ENCODE assay signal across 9 cellular contexts in the genomic region with DNA sequence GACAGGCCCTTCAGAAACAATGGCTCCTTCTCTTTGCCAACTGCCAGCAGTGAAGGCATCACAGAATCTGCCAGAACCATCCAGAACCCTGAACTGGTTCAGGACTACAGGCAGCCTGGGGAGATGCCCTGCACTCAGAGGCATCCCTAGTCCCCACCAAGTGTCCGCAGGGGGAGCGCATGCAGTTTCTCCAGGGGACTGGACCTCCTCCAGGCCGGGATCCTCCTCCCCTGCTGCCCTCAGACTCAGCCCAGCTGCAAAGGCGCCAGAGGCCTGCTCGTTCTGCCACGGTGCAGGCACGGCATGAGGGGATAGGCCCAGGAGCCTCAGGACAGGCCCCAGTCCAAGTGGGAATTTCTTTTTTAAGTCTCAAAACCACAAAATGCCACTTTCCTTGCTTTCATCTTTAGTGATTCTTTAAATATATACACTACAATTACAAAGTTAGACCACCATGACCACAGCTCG.
DNase-seq lines count a peak whose midpoint lies in the region; ATAC-seq and TF ChIP-seq lines count a peak whose summit lies in the region.
"Had no signal": no experiment of that assay in that cellular context is flagged by ENCODE, and none has a peak within 500 bp of the region (broad histone marks: within the 10 kb centered on the region; RNA-seq: fewer than 3 reads in every experiment).

No MANE protein-coding gene starts in this region.

- H2AFZ ChIP-seq in H9 (ENCODE audit: low read length) = no peak overlapping the region

- H3K36me3 Mint-ChIP-seq in CD4-positive, alpha-beta memory T cell = peaks cover 5 to 44% of the 10 kb centered on the region in 2 donors
- H3K36me3 Mint-ChIP-seq in H9 (ENCODE audit: insufficient read depth in 1 of 3, low read depth in 3 of 3) (peaks cover 9 to 18% (median 10%) of the 10 kb centered on the region in 3 experiments; a peak in 6 of 7 replicates), HFFc6 (ENCODE audit: low read depth) (no peaks in the 10 kb centered on the region)
- H3K36me3 Mint-ChIP-seq in activated CD8-positive, alpha-beta T cell treated with anti-CD3 and anti-CD28 coated beads for 36 hours (ENCODE audit: low read depth) = peaks cover 80% of the 10 kb centered on the region

- peaks cover 0 to 6% (median 0%) of the 10 kb centered on the region in 8 donors for H3K9me3 Mint-ChIP-seq in CD4-positive, alpha-beta memory T cell
- H3K9me3 Mint-ChIP-seq in H9 (peaks cover 0 to 11% of the 10 kb centered on the region in 2 experiments; a peak in 4 of 5 replicates), HFFc6 (no peaks in the 10 kb centered on the region; the same call in 1 of the 2 replicates)
- H3K9me3 Mint-ChIP-seq in activated CD8-positive, alpha-beta T cell treated with anti-CD3 and anti-CD28 coated beads for 36 hours = peaks cover 11% of the 10 kb centered on the region

- peaks cover 12% of the 10 kb centered on the region for H3K36me3 ChIP-seq in CD4-positive, alpha-beta memory T cell (ENCODE audit: insufficient read depth, low read length)
- H3K36me3 ChIP-seq in muscle layer of duodenum (ENCODE audit: control insufficient read depth in 1 of 2, insufficient read depth in 2 of 2, low read length in 2 of 2) = no peaks in the 10 kb centered on the region
- H3K36me3 ChIP-seq: pancreas had no signal

- no peak for TF ChIP-seq CTCF in H9 (conservative IDR thresholded peaks at IDR 0.05)
- no peak for TF ChIP-seq CTCF in activated CD8-positive, alpha-beta T cell treated with anti-CD3 and anti-CD28 coated beads for 36 hours (IDR thresholded peaks at IDR 0.05)
- TF ChIP-seq CTCF in HFFc6 (IDR thresholded peaks at IDR 0.05) = no peak

- H3K27me3 ChIP-seq in CD4-positive, alpha-beta memory T cell (ENCODE audit: insufficient read depth, low read length) = no peaks in the 10 kb centered on the region
- H3K27me3 ChIP-seq in H9 (ENCODE audit: insufficient read depth, low read length) (no peaks in the 10 kb centered on the region), muscle layer of duodenum (ENCODE audit: low read depth, low read length) (no peaks in the 10 kb centered on the region)
- H3K27me3 ChIP-seq: pancreas had no signal

- H3T11ph ChIP-seq in H9 (ENCODE audit: low read length) = no peak overlapping the region

- H2BK15ac ChIP-seq in H9 (ENCODE audit: low read depth, low read length) = no peak overlapping the region

- H4K5ac ChIP-seq in H9 (ENCODE audit: insufficient read length, low read depth, low read length) = no peak overlapping the region

- H3K14ac ChIP-seq in H9 (ENCODE audit: insufficient read depth, low read length) = 0 out of 2 replicates have a peak overlapping the region, but pooled peaks have one; percentile 34

- H2AK5ac ChIP-seq in H9 (ENCODE audit: insufficient read length, low read length) = no peak overlapping the region

- ATAC-seq in activated CD8-positive, alpha-beta T cell treated with anti-CD3 and anti-CD28 coated beads for 36 hours = no peak
- ATAC-seq in Right ventricle myocardium superior (ENCODE audit: poor library complexity) = no peak
- ATAC-seq in HG02973 (IDR thresholded peaks at IDR 0.05; ENCODE audit: unreplicated experiment) = no peak
- ATAC-seq: pancreas had no signal

- no peak overlapping the region for H3K23ac ChIP-seq in H9 (ENCODE audit: insufficient read length, low read depth, low read length)

- H2BK5ac ChIP-seq in H9 (ENCODE audit: insufficient read length, low read length) = no peak overlapping the region

- no peaks in the 10 kb centered on the region for H4K20me1 ChIP-seq in H9 (ENCODE audit: control insufficient read depth, insufficient read depth, insufficient read length)

- no peak overlapping the region for H3K4me2 ChIP-seq in H9 (ENCODE audit: insufficient read depth, insufficient read length, low read length)

- H4K8ac ChIP-seq in H9 (replicated peaks; ENCODE audit: insufficient read length, low read depth, low read length) = no peak overlapping the region

- H3K79me1 ChIP-seq in H9 (ENCODE audit: insufficient read depth, low read depth, low read length, poor library complexity, severe bottlenecking) = peaks cover 7% of the 10 kb centered on the region

- WGBS in H9 (ENCODE audit: extremely low coverage, insufficient read length, low lambda C conversion rate) = no CpG with 5 or more reads among the region's 8 CpGs

- peak overlapping the region; percentile 83 to 97 (median 96) for H3K27ac Mint-ChIP-seq in CD4-positive, alpha-beta memory T cell
- H3K27ac Mint-ChIP-seq in H9 (peak overlapping the region in 1 of 3 experiments; percentile 88; a peak in 1 of 7 replicates), HFFc6 (no peak overlapping the region)
- peak overlapping the region; percentile 98 for H3K27ac Mint-ChIP-seq in activated CD8-positive, alpha-beta T cell treated with anti-CD3 and anti-CD28 coated beads for 36 hours

- no peak for DNase-seq in CD4-positive, alpha-beta memory T cell
- no peak for DNase-seq in H9
- no peak for DNase-seq in activated CD8-positive, alpha-beta T cell treated with anti-CD3 and anti-CD28 coated beads for 36 hours
- DNase-seq in Right ventricle myocardium superior = no peak
- DNase-seq in stimulated activated CD4-positive, alpha-beta T cell treated with anti-CD3 and anti-CD28 coated beads, Interleukin-2, amount 100 ng/mL, for 24 hours = no peak
- no peak for DNase-seq in HFFc6

- peak overlapping the region; percentile 55 for H3K27ac ChIP-seq in CD4-positive, alpha-beta memory T cell (ENCODE audit: low read depth, low read length)
- no peak overlapping the region for H3K27ac ChIP-seq in H9 (ENCODE audit: insufficient read length, low read depth, low read length)
- peak overlapping the region; percentile 3 for H3K27ac ChIP-seq in muscle layer of duodenum (ENCODE audit: low read length)
- H3K27ac ChIP-seq: pancreas had no signal

- no peak overlapping the region for H2BK12ac ChIP-seq in H9 (ENCODE audit: insufficient read length, low read depth, low read length)

- no peak overlapping the region for H3K56ac ChIP-seq in H9 (ENCODE audit: insufficient read length, low read depth, low read length)

- H3K9me3 ChIP-seq in CD4-positive, alpha-beta memory T cell (ENCODE audit: control insufficient read depth in 1 of 2, low read length in 2 of 2) = no peaks in the 10 kb centered on the region
- no peaks in the 10 kb centered on the region for H3K9me3 ChIP-seq in H9 (ENCODE audit: control insufficient read depth, low read depth, low read length)
- H3K9me3 ChIP-seq in muscle layer of duodenum (ENCODE audit: control insufficient read depth in 1 of 2, low read length in 2 of 2) = no peaks in the 10 kb centered on the region
- H3K9me3 ChIP-seq: pancreas had no signal

- peak overlapping the region in 7 of 8 donors; percentile 34 to 89 (median 69) for H3K4me3 Mint-ChIP-seq in CD4-positive, alpha-beta memory T cell
- H3K4me3 Mint-ChIP-seq in H9 (no peak overlapping the region), HFFc6 (no peak overlapping the region)
- H3K4me3 Mint-ChIP-seq in activated CD8-positive, alpha-beta T cell treated with anti-CD3 and anti-CD28 coated beads for 36 hours = peak overlapping the region; percentile 65

- no peaks in the 10 kb centered on the region for H3K23me2 ChIP-seq in H9 (ENCODE audit: insufficient read length, low read depth, low read length, poor library complexity, severe bottlenecking)

- CTCF ChIA-PET in CD4-positive, alpha-beta memory T cell (lab: Charles Lee; ENCODE audit: partially characterized antibody) = interaction anchor here (1.0 to 13.8 kb wide), 6 partner anchors 8 to 124 kb away, joined by 3 to 166 read pairs (median 4); no protein-coding TSS in a partner anchor
- CTCF ChIA-PET in activated CD8-positive, alpha-beta T cell treated with anti-CD3 and anti-CD28 coated beads for 36 hours (lab: Charles Lee) = interaction anchor here (0.6 to 9.3 kb wide), 6 partner anchors 15 to 123 kb away, joined by 3 to 87 read pairs (median 24); no protein-coding TSS in a partner anchor

- peaks cover 4% of the 10 kb centered on the region; the same call in 1 of the 2 replicates for H3K79me2 ChIP-seq in H9 (ENCODE audit: insufficient read depth, low read length)

- H3K4me1 Mint-ChIP-seq in CD4-positive, alpha-beta memory T cell = peaks cover 68 to 98% (median 90%) of the 10 kb centered on the region in 4 donors
- H3K4me1 Mint-ChIP-seq in H9 (peaks cover 25 to 26% of the 10 kb centered on the region in 2 experiments), HFFc6 (ENCODE audit: low read depth) (peaks cover 8% of the 10 kb centered on the region; the same call in 1 of the 2 replicates)
- peaks cover 99% of the 10 kb centered on the region for H3K4me1 Mint-ChIP-seq in activated CD8-positive, alpha-beta T cell treated with anti-CD3 and anti-CD28 coated beads for 36 hours (ENCODE audit: low read depth)

- H3K27me3 Mint-ChIP-seq in CD4-positive, alpha-beta memory T cell = no peaks in the 10 kb centered on the region
- H3K27me3 Mint-ChIP-seq in H9 (ENCODE audit: low read depth) (no peaks in the 10 kb centered on the region), HFFc6 (ENCODE audit: insufficient read depth) (peaks cover 8% of the 10 kb centered on the region)
- H3K27me3 Mint-ChIP-seq in activated CD8-positive, alpha-beta T cell treated with anti-CD3 and anti-CD28 coated beads for 36 hours = no peaks in the 10 kb centered on the region

- no peak overlapping the region for H2BK20ac ChIP-seq in H9 (ENCODE audit: low read depth, low read length, poor library complexity, severe bottlenecking)

- H2BK120ac ChIP-seq in H9 (ENCODE audit: low read depth, low read length, poor library complexity, severe bottlenecking) = no peak overlapping the region

- intact Hi-C loops in CD4-positive, alpha-beta memory T cell (cut with micrococcal nuclease) = loop anchor here (5.0 kb wide), 1 partner anchor 66 kb away; no protein-coding TSS in a partner anchor
- intact Hi-C loops in activated CD8-positive, alpha-beta T cell treated with anti-CD3 and anti-CD28 coated beads for 36 hours (cut with micrococcal nuclease) = no loop called here
- intact Hi-C loops in Right ventricle myocardium superior (cut with DNase I) = no loop called here

- POLR2A ChIA-PET in CD4-positive, alpha-beta memory T cell (lab: Charles Lee; ENCODE audit: partially characterized antibody) = interaction anchor here (0.7 to 3.7 kb wide), 13 partner anchors 8 to 123 kb away, joined by 3 to 18 read pairs (median 4); no protein-coding TSS in a partner anchor
- POLR2A ChIA-PET in activated CD8-positive, alpha-beta T cell treated with anti-CD3 and anti-CD28 coated beads for 36 hours (lab: Charles Lee) = interaction anchor here (0.6 to 5.7 kb wide), 16 partner anchors 9 to 123 kb away, joined by 3 to 39 read pairs (median 6); no protein-coding TSS in a partner anchor

- peak overlapping the region in 1 of 2 donors; percentile 4 for H3K4me3 ChIP-seq in CD4-positive, alpha-beta memory T cell (ENCODE audit: low read length in 2 of 2)
- H3K4me3 ChIP-seq in muscle layer of duodenum (ENCODE audit: low read depth in 1 of 2, low read length in 2 of 2) = no peak overlapping the region
- H3K4me3 ChIP-seq: pancreas had no signal

- no peak overlapping the region for H4K91ac ChIP-seq in H9 (ENCODE audit: insufficient read length, low read depth, low read length)

- peaks cover 100% of the 10 kb centered on the region for H3K4me1 ChIP-seq in CD4-positive, alpha-beta memory T cell (ENCODE audit: insufficient read depth, low read length)
- H3K4me1 ChIP-seq in H9 (ENCODE audit: insufficient read depth, low read length) = peaks cover 4% of the 10 kb centered on the region; the same call in 1 of the 2 replicates
- H3K4me1 ChIP-seq in muscle layer of duodenum (ENCODE audit: control insufficient read depth in 1 of 2, insufficient read depth in 2 of 2, low read length in 2 of 2) = no peaks in the 10 kb centered on the region
- H3K4me1 ChIP-seq: pancreas had no signal

- H3K18ac ChIP-seq in H9 (ENCODE audit: insufficient read length, low read depth, low read length) = no peak overlapping the region

- H3K4ac ChIP-seq in H9 (ENCODE audit: low read depth, low read length) = no peak overlapping the region

- no peak overlapping the region for H3K9ac ChIP-seq in H9 (ENCODE audit: extremely low read depth, insufficient read length, low read length)

Comparison
In these comparisons a context has a peak if more than half of its experiments do, and no peak if none do; other contexts are left out.
1. H3K4me3 Mint-ChIP-seq: peak in CD4-positive, alpha-beta memory T cell (7 of 8) and activated CD8-positive, alpha-beta T cell treated with anti-CD3 and anti-CD28 coated beads for 36 hours (single experiment); none in H9 (0 of 2) and HFFc6 (single experiment).